20 cellular contexts compared by ENCODE assay signal in the genomic region with DNA sequence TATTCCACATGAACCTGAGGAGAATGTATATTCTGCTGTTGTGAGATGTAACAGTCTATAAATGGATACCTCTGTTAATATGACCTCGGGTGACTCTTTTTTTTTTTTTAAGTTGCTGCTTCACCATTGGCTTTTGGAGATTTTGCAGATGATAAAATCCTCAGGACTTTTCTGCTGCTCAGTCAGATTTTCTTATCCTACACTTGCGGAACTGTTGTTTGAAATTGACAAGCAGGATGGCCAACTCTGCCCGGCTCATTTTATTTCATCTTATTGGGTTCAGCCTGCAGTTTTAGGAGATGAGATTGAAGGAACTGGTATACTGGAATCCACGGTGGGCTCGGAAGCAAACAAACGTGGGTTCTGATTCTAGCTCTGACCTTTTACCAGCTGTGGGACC. TPM values are rescaled to one million over a fixed set of nuclear protein-coding genes. Genes with fewer than 3 reads are reported as not detected.
DNase-seq lines count a peak whose midpoint lies in the region; ATAC-seq and TF ChIP-seq lines count a peak whose summit lies in the region.
"Had no signal": no experiment of that assay in that cellular context is flagged by ENCODE, and none has a peak within 500 bp of the region (broad histone marks: within the 10 kb centered on the region; RNA-seq: fewer than 3 reads in every experiment).

No MANE protein-coding gene starts in this region.

- 83% methylated on average over 6 of the region's 6 CpGs for WGBS in upper lobe of left lung, 2 donors

- CTCF ChIA-PET in activated naive CD4-positive, alpha-beta T cell treated with anti-CD3 and anti-CD28 coated beads, Interleukin-2, amount 10 ng/mL, durations not matched to agents 7 days and 5 days (lab: Charles Lee): no interaction called here
- CTCF ChIA-PET in activated naive CD4-positive, alpha-beta T cell treated with anti-CD3 and anti-CD28 coated beads for 36 hours (lab: Charles Lee): no interaction called here

- TF ChIP-seq POLR2A in upper lobe of left lung (IDR thresholded peaks at IDR 0.05): no peak

- H3K4me1 Mint-ChIP-seq in activated naive CD4-positive, alpha-beta T cell treated with anti-CD3 and anti-CD28 coated beads, Interleukin-2, amount 10 ng/mL, durations not matched to agents 7 days and 5 days: peaks cover 65% of the 10 kb centered on the region
- H3K4me1 Mint-ChIP-seq in activated naive CD4-positive, alpha-beta T cell treated with anti-CD3 and anti-CD28 coated beads for 36 hours (ENCODE audit: low read depth): peaks cover 69% of the 10 kb centered on the region
- H3K4me1 Mint-ChIP-seq in activated naive CD8-positive, alpha-beta T cell treated with anti-CD3 and anti-CD28 coated beads, Interleukin-2, amount 50 U/mL, for 24 hours: peaks cover 64% of the 10 kb centered on the region

- no peaks in the 10 kb centered on the region for H3K9me3 ChIP-seq in muscle layer of duodenum (ENCODE audit: control insufficient read depth in 1 of 2, low read length in 2 of 2)
- H3K9me3 ChIP-seq in upper lobe of left lung: no peaks in the 10 kb centered on the region

- peaks cover 15 to 17% of the 10 kb centered on the region in 2 donors for H3K4me1 ChIP-seq in muscle layer of duodenum (ENCODE audit: control insufficient read depth in 1 of 2, insufficient read depth in 2 of 2, low read length in 2 of 2)
- peaks cover 66 to 94% (median 78%) of the 10 kb centered on the region in 4 donors for H3K4me1 ChIP-seq in upper lobe of left lung

- peaks cover 0 to 20% of the 10 kb centered on the region in 2 donors for H3K36me3 ChIP-seq in muscle layer of duodenum (ENCODE audit: control insufficient read depth in 1 of 2, insufficient read depth in 2 of 2, low read length in 2 of 2)
- H3K36me3 ChIP-seq in upper lobe of left lung: peaks cover 8 to 73% (median 31%) of the 10 kb centered on the region in 4 donors

- ATAC-seq in activated naive CD8-positive, alpha-beta T cell treated with anti-CD3 and anti-CD28 coated beads, Interleukin-2, amount 50 U/mL, for 24 hours: no peak
- ATAC-seq in upper lobe of left lung (ENCODE audit: low FRiP score in 2 of 2): no peak
- no peak for ATAC-seq in GM21381 (IDR thresholded peaks at IDR 0.05; ENCODE audit: unreplicated experiment)
- ATAC-seq: K562 had no signal

- H3K4me3 Mint-ChIP-seq in activated naive CD4-positive, alpha-beta T cell treated with anti-CD3 and anti-CD28 coated beads, Interleukin-2, amount 10 ng/mL, durations not matched to agents 7 days and 5 days: no peak overlapping the region
- no peak overlapping the region for H3K4me3 Mint-ChIP-seq in activated naive CD4-positive, alpha-beta T cell treated with anti-CD3 and anti-CD28 coated beads for 36 hours
- no peak overlapping the region for H3K4me3 Mint-ChIP-seq in activated naive CD8-positive, alpha-beta T cell treated with anti-CD3 and anti-CD28 coated beads, Interleukin-2, amount 50 U/mL, for 24 hours
- H3K4me3 Mint-ChIP-seq: activated CD4-positive, alpha-beta memory T cell treated with anti-CD3 and anti-CD28 coated beads for 36 hours; dendritic cell treated with granulocyte-macrophage colony-stimulating factor and Interleukin-4, amounts not matched to agents 40 ng/mL and 50 ng/mL, for 4 days had no signal

- intact Hi-C loops in activated naive CD4-positive, alpha-beta T cell treated with anti-CD3 and anti-CD28 coated beads for 36 hours (cut with micrococcal nuclease): loop anchor here (10.0 kb wide), 1 partner anchor 212 kb away; a partner anchor contains a TSS

- H3K36me3 Mint-ChIP-seq in activated naive CD4-positive, alpha-beta T cell treated with anti-CD3 and anti-CD28 coated beads, Interleukin-2, amount 10 ng/mL, durations not matched to agents 7 days and 5 days: peaks cover 78% of the 10 kb centered on the region
- peaks cover 74% of the 10 kb centered on the region for H3K36me3 Mint-ChIP-seq in activated naive CD4-positive, alpha-beta T cell treated with anti-CD3 and anti-CD28 coated beads for 36 hours (ENCODE audit: low read depth)
- H3K36me3 Mint-ChIP-seq in activated naive CD8-positive, alpha-beta T cell treated with anti-CD3 and anti-CD28 coated beads, Interleukin-2, amount 50 U/mL, for 24 hours (ENCODE audit: low read depth): peaks cover 78% of the 10 kb centered on the region

- H3K27ac Mint-ChIP-seq in activated naive CD4-positive, alpha-beta T cell treated with anti-CD3 and anti-CD28 coated beads, Interleukin-2, amount 10 ng/mL, durations not matched to agents 7 days and 5 days: peak overlapping the region; percentile 7
- no peak overlapping the region for H3K27ac Mint-ChIP-seq in activated naive CD4-positive, alpha-beta T cell treated with anti-CD3 and anti-CD28 coated beads for 36 hours
- peak overlapping the region; percentile 29 for H3K27ac Mint-ChIP-seq in activated naive CD8-positive, alpha-beta T cell treated with anti-CD3 and anti-CD28 coated beads, Interleukin-2, amount 50 U/mL, for 24 hours
- H3K27ac Mint-ChIP-seq: activated CD4-positive, alpha-beta memory T cell treated with anti-CD3 and anti-CD28 coated beads for 36 hours; dendritic cell treated with granulocyte-macrophage colony-stimulating factor and Interleukin-4, amounts not matched to agents 40 ng/mL and 50 ng/mL, for 4 days had no signal

- peak overlapping the region; percentile 73 for H3K27ac ChIP-seq in muscle layer of duodenum (ENCODE audit: low read length)
- H3K27ac ChIP-seq in upper lobe of left lung: peak overlapping the region; percentile 93 to 100 (median 98)
- H3K27ac ChIP-seq: HL-60 had no signal

- H3K4me3 ChIP-seq in muscle layer of duodenum (ENCODE audit: low read depth in 1 of 2, low read length in 2 of 2) (peak overlapping the region in 1 of 2 donors; percentile 32), upper lobe of left lung (no peak overlapping the region)
- H3K4me3 ChIP-seq: K562 had no signal

- H3K27me3 ChIP-seq in muscle layer of duodenum (ENCODE audit: low read depth, low read length) (no peaks in the 10 kb centered on the region), upper lobe of left lung (no peaks in the 10 kb centered on the region)

- no peaks in the 10 kb centered on the region for H3K27me3 Mint-ChIP-seq in activated naive CD4-positive, alpha-beta T cell treated with anti-CD3 and anti-CD28 coated beads, Interleukin-2, amount 10 ng/mL, durations not matched to agents 7 days and 5 days
- no peaks in the 10 kb centered on the region for H3K27me3 Mint-ChIP-seq in activated naive CD4-positive, alpha-beta T cell treated with anti-CD3 and anti-CD28 coated beads for 36 hours (ENCODE audit: low read depth)
- H3K27me3 Mint-ChIP-seq in activated naive CD8-positive, alpha-beta T cell treated with anti-CD3 and anti-CD28 coated beads, Interleukin-2, amount 50 U/mL, for 24 hours: no peaks in the 10 kb centered on the region
- H3K27me3 Mint-ChIP-seq: activated CD4-positive, alpha-beta memory T cell treated with anti-CD3 and anti-CD28 coated beads for 36 hours; dendritic cell treated with granulocyte-macrophage colony-stimulating factor and Interleukin-4, amounts not matched to agents 40 ng/mL and 50 ng/mL, for 4 days had no signal

- no peaks in the 10 kb centered on the region for H3K9me3 Mint-ChIP-seq in activated naive CD4-positive, alpha-beta T cell treated with anti-CD3 and anti-CD28 coated beads, Interleukin-2, amount 10 ng/mL, durations not matched to agents 7 days and 5 days
- no peaks in the 10 kb centered on the region for H3K9me3 Mint-ChIP-seq in activated naive CD4-positive, alpha-beta T cell treated with anti-CD3 and anti-CD28 coated beads for 36 hours
- H3K9me3 Mint-ChIP-seq in activated naive CD8-positive, alpha-beta T cell treated with anti-CD3 and anti-CD28 coated beads, Interleukin-2, amount 50 U/mL, for 24 hours: no peaks in the 10 kb centered on the region
- H3K9me3 Mint-ChIP-seq: activated CD4-positive, alpha-beta memory T cell treated with anti-CD3 and anti-CD28 coated beads for 36 hours; dendritic cell treated with granulocyte-macrophage colony-stimulating factor and Interleukin-4, amounts not matched to agents 40 ng/mL and 50 ng/mL, for 4 days had no signal

- no peak for DNase-seq in activated naive CD4-positive, alpha-beta T cell treated with anti-CD3 and anti-CD28 coated beads, Interleukin-2, amount 10 ng/mL, durations not matched to agents 7 days and 5 days
- DNase-seq in activated naive CD4-positive, alpha-beta T cell treated with anti-CD3 and anti-CD28 coated beads for 36 hours: no peak
- no peak for DNase-seq in activated naive CD8-positive, alpha-beta T cell treated with anti-CD3 and anti-CD28 coated beads, Interleukin-2, amount 50 U/mL, for 24 hours
- DNase-seq in upper lobe of left lung: no peak
- no peak for DNase-seq in germinal center (ENCODE audit: low spot score)
- no peak for DNase-seq in activated gamma-delta T cell (lab: John Stamatoyannopoulos, UW)
- DNase-seq: activated CD4-positive, alpha-beta memory T cell treated with anti-CD3 and anti-CD28 coated beads for 36 hours; activated effector memory CD4-positive, alpha-beta T cell treated with Interleukin-2 at 50 U/mL for 16 hours; erythroblast; kidney; midbrain; NCI-H2107; NCI-H526 treated with DMSO at 0.1 percent for 48 hours; occipital lobe; stimulated activated CD4-positive, alpha-beta T cell treated with anti-CD3 and anti-CD28 coated beads, Interleukin-4, amount 100 ng/mL, for 4 hours had no signal

- no peak for TF ChIP-seq EP300 in upper lobe of left lung (IDR thresholded peaks at IDR 0.05)

- TF ChIP-seq CTCF in upper lobe of left lung (IDR thresholded peaks at IDR 0.05): no peak

RNA-seq across cellular contexts. Expression of a gene that starts 19.3 kb away (rescaled TPM):
- 100 to 1,000 TPM; 162 to 170 TPM for total RNA-seq in activated naive CD4-positive, alpha-beta T cell treated with anti-CD3 and anti-CD28 coated beads for 36 hours
- total RNA-seq in upper lobe of left lung: 100 to 1,000 TPM in 5 of 6 donors, 10 to 100 TPM in 1; 87.0 to 202 (median 153) TPM
